2 cellular contexts compared by ENCODE assay signal in genomic region chr5:124732891-124733670, GRCh38.
TF ChIP-seq lines count a peak whose summit lies in the region.

No MANE protein-coding gene starts in this region.

TF ChIP-seq in GM23338, 12 proteins besides CTCF, POLR2A, EP300 and RAD21:
- TF ChIP-seq ZNF462 (CRISPR knock-in tag; IDR thresholded peaks at IDR 0.05) (no peak), REST (IDR thresholded peaks at IDR 0.05; ENCODE audit: unreplicated experiment) (no peak), POLR2AphosphoS5 (IDR thresholded peaks at IDR 0.05; ENCODE audit: low read depth) (no peak)

TF ChIP-seq in H1, 55 proteins besides CTCF, POLR2A, EP300 and RAD21:
- TF ChIP-seq SIRT6 (IDR thresholded peaks at IDR 0.05; ENCODE audit: low read length) (no peak), TEAD4 (IDR thresholded peaks at IDR 0.05; ENCODE audit: low read depth, low read length) (no peak), BACH1 (IDR thresholded peaks at IDR 0.05; ENCODE audit: low read length) (no peak), EGR1 (IDR thresholded peaks at IDR 0.05; ENCODE audit: borderline replicate concordance, low read depth, low read length) (no peak), TAF1 (IDR thresholded peaks at IDR 0.05; ENCODE audit: low read depth, low read length) (no peak)
- TF ChIP-seq, protein P1, sequence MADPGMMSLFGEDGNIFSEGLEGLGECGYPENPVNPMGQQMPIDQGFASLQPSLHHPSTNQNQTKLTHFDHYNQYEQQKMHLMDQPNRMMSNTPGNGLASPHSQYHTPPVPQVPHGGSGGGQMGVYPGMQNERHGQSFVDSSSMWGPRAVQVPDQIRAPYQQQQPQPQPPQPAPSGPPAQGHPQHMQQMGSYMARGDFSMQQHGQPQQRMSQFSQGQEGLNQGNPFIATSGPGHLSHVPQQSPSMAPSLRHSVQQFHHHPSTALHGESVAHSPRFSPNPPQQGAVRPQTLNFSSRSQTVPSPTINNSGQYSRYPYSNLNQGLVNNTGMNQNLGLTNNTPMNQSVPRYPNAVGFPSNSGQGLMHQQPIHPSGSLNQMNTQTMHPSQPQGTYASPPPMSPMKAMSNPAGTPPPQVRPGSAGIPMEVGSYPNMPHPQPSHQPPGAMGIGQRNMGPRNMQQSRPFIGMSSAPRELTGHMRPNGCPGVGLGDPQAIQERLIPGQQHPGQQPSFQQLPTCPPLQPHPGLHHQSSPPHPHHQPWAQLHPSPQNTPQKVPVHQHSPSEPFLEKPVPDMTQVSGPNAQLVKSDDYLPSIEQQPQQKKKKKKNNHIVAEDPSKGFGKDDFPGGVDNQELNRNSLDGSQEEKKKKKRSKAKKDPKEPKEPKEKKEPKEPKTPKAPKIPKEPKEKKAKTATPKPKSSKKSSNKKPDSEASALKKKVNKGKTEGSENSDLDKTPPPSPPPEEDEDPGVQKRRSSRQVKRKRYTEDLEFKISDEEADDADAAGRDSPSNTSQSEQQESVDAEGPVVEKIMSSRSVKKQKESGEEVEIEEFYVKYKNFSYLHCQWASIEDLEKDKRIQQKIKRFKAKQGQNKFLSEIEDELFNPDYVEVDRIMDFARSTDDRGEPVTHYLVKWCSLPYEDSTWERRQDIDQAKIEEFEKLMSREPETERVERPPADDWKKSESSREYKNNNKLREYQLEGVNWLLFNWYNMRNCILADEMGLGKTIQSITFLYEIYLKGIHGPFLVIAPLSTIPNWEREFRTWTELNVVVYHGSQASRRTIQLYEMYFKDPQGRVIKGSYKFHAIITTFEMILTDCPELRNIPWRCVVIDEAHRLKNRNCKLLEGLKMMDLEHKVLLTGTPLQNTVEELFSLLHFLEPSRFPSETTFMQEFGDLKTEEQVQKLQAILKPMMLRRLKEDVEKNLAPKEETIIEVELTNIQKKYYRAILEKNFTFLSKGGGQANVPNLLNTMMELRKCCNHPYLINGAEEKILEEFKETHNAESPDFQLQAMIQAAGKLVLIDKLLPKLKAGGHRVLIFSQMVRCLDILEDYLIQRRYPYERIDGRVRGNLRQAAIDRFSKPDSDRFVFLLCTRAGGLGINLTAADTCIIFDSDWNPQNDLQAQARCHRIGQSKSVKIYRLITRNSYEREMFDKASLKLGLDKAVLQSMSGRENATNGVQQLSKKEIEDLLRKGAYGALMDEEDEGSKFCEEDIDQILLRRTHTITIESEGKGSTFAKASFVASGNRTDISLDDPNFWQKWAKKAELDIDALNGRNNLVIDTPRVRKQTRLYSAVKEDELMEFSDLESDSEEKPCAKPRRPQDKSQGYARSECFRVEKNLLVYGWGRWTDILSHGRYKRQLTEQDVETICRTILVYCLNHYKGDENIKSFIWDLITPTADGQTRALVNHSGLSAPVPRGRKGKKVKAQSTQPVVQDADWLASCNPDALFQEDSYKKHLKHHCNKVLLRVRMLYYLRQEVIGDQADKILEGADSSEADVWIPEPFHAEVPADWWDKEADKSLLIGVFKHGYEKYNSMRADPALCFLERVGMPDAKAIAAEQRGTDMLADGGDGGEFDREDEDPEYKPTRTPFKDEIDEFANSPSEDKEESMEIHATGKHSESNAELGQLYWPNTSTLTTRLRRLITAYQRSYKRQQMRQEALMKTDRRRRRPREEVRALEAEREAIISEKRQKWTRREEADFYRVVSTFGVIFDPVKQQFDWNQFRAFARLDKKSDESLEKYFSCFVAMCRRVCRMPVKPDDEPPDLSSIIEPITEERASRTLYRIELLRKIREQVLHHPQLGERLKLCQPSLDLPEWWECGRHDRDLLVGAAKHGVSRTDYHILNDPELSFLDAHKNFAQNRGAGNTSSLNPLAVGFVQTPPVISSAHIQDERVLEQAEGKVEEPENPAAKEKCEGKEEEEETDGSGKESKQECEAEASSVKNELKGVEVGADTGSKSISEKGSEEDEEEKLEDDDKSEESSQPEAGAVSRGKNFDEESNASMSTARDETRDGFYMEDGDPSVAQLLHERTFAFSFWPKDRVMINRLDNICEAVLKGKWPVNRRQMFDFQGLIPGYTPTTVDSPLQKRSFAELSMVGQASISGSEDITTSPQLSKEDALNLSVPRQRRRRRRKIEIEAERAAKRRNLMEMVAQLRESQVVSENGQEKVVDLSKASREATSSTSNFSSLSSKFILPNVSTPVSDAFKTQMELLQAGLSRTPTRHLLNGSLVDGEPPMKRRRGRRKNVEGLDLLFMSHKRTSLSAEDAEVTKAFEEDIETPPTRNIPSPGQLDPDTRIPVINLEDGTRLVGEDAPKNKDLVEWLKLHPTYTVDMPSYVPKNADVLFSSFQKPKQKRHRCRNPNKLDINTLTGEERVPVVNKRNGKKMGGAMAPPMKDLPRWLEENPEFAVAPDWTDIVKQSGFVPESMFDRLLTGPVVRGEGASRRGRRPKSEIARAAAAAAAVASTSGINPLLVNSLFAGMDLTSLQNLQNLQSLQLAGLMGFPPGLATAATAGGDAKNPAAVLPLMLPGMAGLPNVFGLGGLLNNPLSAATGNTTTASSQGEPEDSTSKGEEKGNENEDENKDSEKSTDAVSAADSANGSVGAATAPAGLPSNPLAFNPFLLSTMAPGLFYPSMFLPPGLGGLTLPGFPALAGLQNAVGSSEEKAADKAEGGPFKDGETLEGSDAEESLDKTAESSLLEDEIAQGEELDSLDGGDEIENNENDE (IDR thresholded peaks at IDR 0.05; ENCODE audit: insufficient replicate concordance, low read length), result peak; percentile 31
